Comparison of ENCODE assay signal across 8 cellular contexts in the genomic region with DNA sequence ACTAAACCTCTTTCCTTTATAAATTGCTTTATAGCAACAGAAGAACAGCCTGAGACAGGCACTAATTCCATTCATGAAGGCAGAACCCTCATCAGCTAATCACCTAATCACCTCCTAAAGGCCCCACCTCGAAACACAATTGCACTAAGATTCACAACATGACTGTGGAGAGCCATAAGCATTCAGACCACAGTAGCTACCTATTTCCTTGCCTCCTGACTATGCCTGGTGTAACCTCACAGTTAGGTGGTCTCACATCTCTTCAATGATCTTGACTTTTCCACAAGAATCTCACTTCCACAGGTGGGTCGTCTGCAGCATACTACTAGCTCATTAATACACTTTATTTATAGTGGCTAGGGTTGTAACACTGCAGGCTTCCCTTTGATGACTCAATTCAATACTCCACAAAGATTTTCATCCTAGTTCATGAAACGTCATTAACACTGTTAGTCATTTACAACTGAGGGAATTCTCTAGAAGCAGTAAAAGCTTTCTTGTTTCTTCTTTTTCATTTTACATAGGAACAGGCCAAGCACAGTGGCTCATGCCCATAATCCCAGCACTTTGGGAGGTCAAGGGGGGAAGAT. TPM values are rescaled to one million over a fixed set of nuclear protein-coding genes. Genes with fewer than 3 reads are reported as not detected.
DNase-seq lines count a peak whose midpoint lies in the region; ATAC-seq, FAIRE-seq and TF ChIP-seq lines count a peak whose summit lies in the region.

No MANE protein-coding gene starts in this region.

- TF ChIP-seq CTCF in AG04450 (IDR thresholded peaks at IDR 0.05; ENCODE audit: low read depth, low read length) (no peak), astrocyte of the spinal cord (IDR thresholded peaks at IDR 0.05; ENCODE audit: low read depth, low read length) (no peak), colonic mucosa (IDR thresholded peaks at IDR 0.05) (no peak)

- H3K27me3 ChIP-seq in AG04450 (ENCODE audit: control insufficient read depth, insufficient read depth, low read length) (no peaks in the 10 kb centered on the region), colonic mucosa (no peaks in the 10 kb centered on the region)

- peaks cover 3% of the 10 kb centered on the region for H3K4me1 ChIP-seq in colonic mucosa

- no peak overlapping the region for H3K4me3 ChIP-seq in AG04450 (ENCODE audit: low read depth, low read length)
- H3K4me3 ChIP-seq in astrocyte of the spinal cord (ENCODE audit: low read depth, low read length) = no peak overlapping the region
- H3K4me3 ChIP-seq in colonic mucosa = no peak overlapping the region

- in situ Hi-C loops in astrocyte of the spinal cord (cut with HindIII; ENCODE audit: low sequenced_read_pairs) = no loop called here

- peak overlapping the region; percentile 83 for H3K27ac ChIP-seq in AG04450 (ENCODE audit: low read depth, low read length)
- H3K27ac ChIP-seq in colonic mucosa = no peak overlapping the region

- H3K36me3 ChIP-seq in colonic mucosa = no peaks in the 10 kb centered on the region

- H3K9me3 ChIP-seq in AG04450 (ENCODE audit: control insufficient read depth, insufficient read depth, low read length) (peaks cover 17% of the 10 kb centered on the region), colonic mucosa (no peaks in the 10 kb centered on the region)

- POLR2A ChIA-PET in AG04450 (lab: Yijun Ruan, JAX) = interaction anchor here (1.1 to 1.9 kb wide), 6 partner anchors 8 to 95 kb away, joined by 3 to 8 read pairs (median 6); a partner anchor contains a TSS

- DNase-seq in AG04450 (ENCODE audit: low read depth, low spot score) (no peak), GM19239 (ENCODE audit: insufficient read length, low spot score) (no peak), astrocyte of the spinal cord (ENCODE audit: low read depth, low spot score) (peak; percentile 53), colonic mucosa (no peak), SIG-M5 (lab: John Stamatoyannopoulos, UW) (no peak), NCI-H2107 treated with DMSO at 0.1 percent for 48 hours (lab: John Stamatoyannopoulos, UW; ENCODE audit: unreplicated experiment) (no peak), SW 1271 (lab: John Stamatoyannopoulos, UW) (no peak)

- intact Hi-C loops in colonic mucosa (cut with DNase I) = no loop called here

- ATAC-seq in HG03135 (IDR thresholded peaks at IDR 0.05; ENCODE audit: unreplicated experiment) = peak; percentile 64

- no peak overlapping the region for H3K9ac ChIP-seq in colonic mucosa (ENCODE audit: low read depth in 2 of 2, low read length in 2 of 2)

- FAIRE-seq in GM19239 (lab: Jason Lieb, UNC) = peak; percentile 80

- CTCF ChIA-PET in AG04450 (lab: Charles Lee) = interaction anchor here (1.1 kb wide), 1 partner anchor 83 kb away, joined by 3 read pairs; no protein-coding TSS in a partner anchor

RNA-seq across cellular contexts. Expression of a gene that starts 27.1 kb away (rescaled TPM):
- polyA plus RNA-seq in AG04450 (2011; rRNA removed) = 44.0 and 46.2 TPM in 2 replicates
- polyA minus RNA-seq in AG04450 (2011; rRNA and poly(A)+ RNA removed) = 25.3 and 31.6 TPM in 2 replicates
- total RNA-seq in colonic mucosa = 100 to 1,000 TPM; 160 to 206 TPM
